Comparison of ENCODE assay signal across 16 cellular contexts in the genomic region with DNA sequence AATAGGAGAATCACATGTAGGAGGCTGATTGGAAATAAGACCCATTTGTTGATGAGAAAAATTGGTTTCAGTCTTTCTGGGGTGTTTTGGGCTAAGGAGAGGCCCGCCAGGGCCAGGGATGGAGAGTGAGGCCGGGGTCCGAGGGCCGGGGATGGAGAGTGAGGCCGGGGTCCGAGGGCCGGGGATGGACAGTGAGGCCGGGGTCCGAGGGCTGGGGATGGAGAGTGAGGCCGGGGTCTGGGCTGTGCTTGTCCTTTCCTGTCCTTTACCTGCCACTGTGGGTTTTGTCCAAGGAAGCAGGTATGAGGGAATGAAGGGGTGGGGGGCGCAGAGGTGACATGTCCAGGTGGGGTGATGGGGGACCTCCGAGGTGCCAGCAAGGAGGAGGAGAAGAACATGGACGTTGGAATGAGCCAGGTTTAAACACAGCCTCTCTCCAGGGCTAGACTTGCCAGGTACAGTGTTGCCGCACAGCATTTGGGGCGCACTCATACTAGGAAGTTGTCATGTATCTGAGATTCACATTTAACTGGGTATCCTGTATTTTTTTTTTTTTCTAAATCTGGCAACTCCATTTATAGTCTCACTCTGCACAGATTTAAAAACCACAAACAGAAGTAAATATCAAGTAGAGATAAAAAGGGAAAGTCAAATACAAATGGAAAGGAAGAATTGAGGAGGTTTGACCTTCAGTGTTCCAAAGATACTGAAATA. TPM values are rescaled to one million over a fixed set of nuclear protein-coding genes. Genes with fewer than 3 reads are reported as not detected.
A peak's percentile ranks its signal among the peaks of the same experiment; 100 is the strongest.
DNase-seq lines count a peak whose midpoint lies in the region; ATAC-seq and TF ChIP-seq lines count a peak whose summit lies in the region.
"Had no signal": no experiment of that assay in that cellular context is flagged by ENCODE, and none has a peak within 500 bp of the region (broad histone marks: within the 10 kb centered on the region; RNA-seq: fewer than 3 reads in every experiment).

No MANE protein-coding gene starts in this region.

- H2BK12ac ChIP-seq in H9 (ENCODE audit: insufficient read length, low read depth, low read length) = no peak overlapping the region

- no TSS peak for BruUV-seq in MCF 10A (replicated peaks; lab: Mats Ljungman, UMichigan)

- H4K20me1 ChIP-seq in H9 (ENCODE audit: control insufficient read depth, insufficient read depth, insufficient read length) = peaks cover 3% of the 10 kb centered on the region

- no CpG with 5 or more reads among the region's 15 CpGs for WGBS in H9 (ENCODE audit: extremely low coverage, insufficient read length, low lambda C conversion rate)

- no peak overlapping the region for H3K9ac ChIP-seq in H9 (ENCODE audit: extremely low read depth, insufficient read length, low read length)

- peak overlapping the region; percentile 27 for H3K4me3 Mint-ChIP-seq in T-helper 1 cell treated with Interleukin-12 subunit alpha and Interleukin-12 subunit beta and Interleukin-4 antibody, amounts not matched to agents 30 μg/mL and 1 μg/mL, for 36 hours
- H3K4me3 Mint-ChIP-seq in H9 (no peak overlapping the region), natural killer cell (peak overlapping the region; percentile 63), MCF 10A (ENCODE audit: unreplicated experiment) (no peak overlapping the region)
- H3K4me3 Mint-ChIP-seq in activated naive CD8-positive, alpha-beta T cell treated with anti-CD3 and anti-CD28 coated beads, Interleukin-2, amount 50 U/mL, for 24 hours = peak overlapping the region; percentile 76
- H3K4me3 Mint-ChIP-seq: GM23338 had no signal

- H3K9me3 ChIP-seq in H9 (ENCODE audit: control insufficient read depth, low read depth, low read length) = no peaks in the 10 kb centered on the region
- H3K9me3 ChIP-seq: neutrophil had no signal

- no peak overlapping the region for H3K18ac ChIP-seq in H9 (ENCODE audit: insufficient read length, low read depth, low read length)

- no peak overlapping the region for H2AK5ac ChIP-seq in H9 (ENCODE audit: insufficient read length, low read length)

- H3K4ac ChIP-seq in H9 (ENCODE audit: low read depth, low read length) = no peak overlapping the region

- no peaks in the 10 kb centered on the region for H3K23me2 ChIP-seq in H9 (ENCODE audit: insufficient read length, low read depth, low read length, poor library complexity, severe bottlenecking)

- H3K4me1 ChIP-seq in H9 (ENCODE audit: insufficient read depth, low read length) = no peaks in the 10 kb centered on the region

- CTCF ChIA-PET in MCF 10A (lab: Yijun Ruan, JAX) = no interaction called here

- no peak overlapping the region for H2BK20ac ChIP-seq in H9 (ENCODE audit: low read depth, low read length, poor library complexity, severe bottlenecking)

- no peaks in the 10 kb centered on the region for H3K9me3 Mint-ChIP-seq in T-helper 1 cell treated with Interleukin-12 subunit alpha and Interleukin-12 subunit beta and Interleukin-4 antibody, amounts not matched to agents 30 μg/mL and 1 μg/mL, for 36 hours
- H3K9me3 Mint-ChIP-seq in H9 = no peaks in the 10 kb centered on the region
- H3K9me3 Mint-ChIP-seq in activated naive CD8-positive, alpha-beta T cell treated with anti-CD3 and anti-CD28 coated beads, Interleukin-2, amount 50 U/mL, for 24 hours = peaks cover 7% of the 10 kb centered on the region
- no peaks in the 10 kb centered on the region for H3K9me3 Mint-ChIP-seq in natural killer cell
- no peaks in the 10 kb centered on the region for H3K9me3 Mint-ChIP-seq in MCF 10A (ENCODE audit: unreplicated experiment)
- H3K9me3 Mint-ChIP-seq: GM23338 had no signal

- peak overlapping the region; percentile 24 for H3K27ac Mint-ChIP-seq in T-helper 1 cell treated with Interleukin-12 subunit alpha and Interleukin-12 subunit beta and Interleukin-4 antibody, amounts not matched to agents 30 μg/mL and 1 μg/mL, for 36 hours
- H3K27ac Mint-ChIP-seq in H9 = peak overlapping the region in 2 of 3 experiments; percentile 56 to 92; a peak in 1 of 7 replicates
- H3K27ac Mint-ChIP-seq in activated naive CD8-positive, alpha-beta T cell treated with anti-CD3 and anti-CD28 coated beads, Interleukin-2, amount 50 U/mL, for 24 hours = peak overlapping the region; percentile 15
- peak overlapping the region; percentile 89 to 92 for H3K27ac Mint-ChIP-seq in natural killer cell
- no peak overlapping the region for H3K27ac Mint-ChIP-seq in MCF 10A (ENCODE audit: low read depth, unreplicated experiment)
- H3K27ac Mint-ChIP-seq: GM23338 had no signal

- peaks cover 61% of the 10 kb centered on the region for H3K27me3 Mint-ChIP-seq in T-helper 1 cell treated with Interleukin-12 subunit alpha and Interleukin-12 subunit beta and Interleukin-4 antibody, amounts not matched to agents 30 μg/mL and 1 μg/mL, for 36 hours (ENCODE audit: low read depth)
- H3K27me3 Mint-ChIP-seq in H9 (ENCODE audit: low read depth) (peaks cover 2% of the 10 kb centered on the region; the same call in 1 of the 2 replicates), natural killer cell (ENCODE audit: low read depth in 2 of 2) (peaks cover 0 to 12% of the 10 kb centered on the region in 2 donors), MCF 10A (ENCODE audit: insufficient read depth, unreplicated experiment) (no peaks in the 10 kb centered on the region)
- H3K27me3 Mint-ChIP-seq in activated naive CD8-positive, alpha-beta T cell treated with anti-CD3 and anti-CD28 coated beads, Interleukin-2, amount 50 U/mL, for 24 hours = peaks cover 15% of the 10 kb centered on the region

- no peak overlapping the region for H2BK15ac ChIP-seq in H9 (ENCODE audit: low read depth, low read length)

- H3K79me1 ChIP-seq in H9 (ENCODE audit: insufficient read depth, low read depth, low read length, poor library complexity, severe bottlenecking) = no peaks in the 10 kb centered on the region

- no peaks in the 10 kb centered on the region for H3K79me2 ChIP-seq in H9 (ENCODE audit: insufficient read depth, low read length)

- H3K27ac ChIP-seq in H9 (ENCODE audit: insufficient read length, low read depth, low read length) = no peak overlapping the region
- H3K27ac ChIP-seq: 22Rv1, neutrophil, RWPE1 had no signal

- H3T11ph ChIP-seq in H9 (ENCODE audit: low read length) = no peak overlapping the region

- H3K4me2 ChIP-seq in H9 (ENCODE audit: insufficient read depth, insufficient read length, low read length) = no peak overlapping the region
- H3K4me2 ChIP-seq: GM23338 had no signal

- intact Hi-C loops in natural killer cell (cut with micrococcal nuclease) (loop anchor here (1.0 to 2.0 kb wide), 2 partner anchors 99 to 254 kb away; no protein-coding TSS in a partner anchor), MCF 10A (cut with micrococcal nuclease) (no loop called here)

- H3K36me3 Mint-ChIP-seq in T-helper 1 cell treated with Interleukin-12 subunit alpha and Interleukin-12 subunit beta and Interleukin-4 antibody, amounts not matched to agents 30 μg/mL and 1 μg/mL, for 36 hours (ENCODE audit: low read depth) = no peaks in the 10 kb centered on the region
- H3K36me3 Mint-ChIP-seq in H9 (ENCODE audit: insufficient read depth in 1 of 3, low read depth in 3 of 3) = no peaks in the 10 kb centered on the region
- H3K36me3 Mint-ChIP-seq in activated naive CD8-positive, alpha-beta T cell treated with anti-CD3 and anti-CD28 coated beads, Interleukin-2, amount 50 U/mL, for 24 hours (ENCODE audit: low read depth) = no peaks in the 10 kb centered on the region
- no peaks in the 10 kb centered on the region for H3K36me3 Mint-ChIP-seq in natural killer cell
- peaks cover 7% of the 10 kb centered on the region for H3K36me3 Mint-ChIP-seq in MCF 10A (ENCODE audit: insufficient read depth, unreplicated experiment)

- no peak overlapping the region for H4K8ac ChIP-seq in H9 (replicated peaks; ENCODE audit: insufficient read length, low read depth, low read length)

- H2BK120ac ChIP-seq in H9 (ENCODE audit: low read depth, low read length, poor library complexity, severe bottlenecking) = no peak overlapping the region

- H4K5ac ChIP-seq in H9 (ENCODE audit: insufficient read length, low read depth, low read length) = no peak overlapping the region

- no peak overlapping the region for H2AFZ ChIP-seq in H9 (ENCODE audit: low read length)
- H2AFZ ChIP-seq: GM23338 had no signal

- H3K4me1 Mint-ChIP-seq in T-helper 1 cell treated with Interleukin-12 subunit alpha and Interleukin-12 subunit beta and Interleukin-4 antibody, amounts not matched to agents 30 μg/mL and 1 μg/mL, for 36 hours (ENCODE audit: low read depth) = peaks cover 27% of the 10 kb centered on the region
- peaks cover 47 to 67% of the 10 kb centered on the region in 2 experiments for H3K4me1 Mint-ChIP-seq in H9
- peaks cover 52% of the 10 kb centered on the region for H3K4me1 Mint-ChIP-seq in activated naive CD8-positive, alpha-beta T cell treated with anti-CD3 and anti-CD28 coated beads, Interleukin-2, amount 50 U/mL, for 24 hours
- H3K4me1 Mint-ChIP-seq in natural killer cell = peaks cover 31 to 33% of the 10 kb centered on the region in 2 donors
- H3K4me1 Mint-ChIP-seq in MCF 10A (ENCODE audit: insufficient read depth, unreplicated experiment) = peaks cover 5% of the 10 kb centered on the region

- H2BK5ac ChIP-seq in H9 (ENCODE audit: insufficient read length, low read length) = no peak overlapping the region

- no peak for TF ChIP-seq CTCF in H9 (conservative IDR thresholded peaks at IDR 0.05)
- no peak for TF ChIP-seq CTCF in natural killer cell (IDR thresholded peaks at IDR 0.05)
- TF ChIP-seq CTCF in MCF 10A (IDR thresholded peaks at IDR 0.05; ENCODE audit: unreplicated experiment) = no peak

- POLR2A ChIA-PET in MCF 10A (lab: Yijun Ruan, JAX) = no interaction called here

- DNase-seq in T-helper 1 cell = no peak
- no peak for DNase-seq in H9
- DNase-seq in activated naive CD8-positive, alpha-beta T cell treated with anti-CD3 and anti-CD28 coated beads, Interleukin-2, amount 50 U/mL, for 24 hours = no peak
- no peak for DNase-seq in natural killer cell
- DNase-seq in NK-92 (lab: John Stamatoyannopoulos, UW; ENCODE audit: unreplicated experiment) = no peak
- no peak for DNase-seq in MCF 10A (ENCODE audit: unreplicated experiment)
- no peak for DNase-seq in stimulated activated CD4-positive, alpha-beta T cell treated with anti-CD3 and anti-CD28 coated beads, Interleukin-4, amount 100 ng/mL, for 1 hour
- DNase-seq: anterior cingulate cortex, GDM1, NCI-H1417 treated with DMSO at 0.1 percent for 48 hours, NCI-H526 treated with DMSO at 0.1 percent for 48 hours had no signal

- no peak overlapping the region for H3K56ac ChIP-seq in H9 (ENCODE audit: insufficient read length, low read depth, low read length)

- H3K23ac ChIP-seq in H9 (ENCODE audit: insufficient read length, low read depth, low read length) = no peak overlapping the region

- no peak overlapping the region for H3K14ac ChIP-seq in H9 (ENCODE audit: insufficient read depth, low read length)

- no peaks in the 10 kb centered on the region for H3K27me3 ChIP-seq in H9 (ENCODE audit: insufficient read depth, low read length)

- no peak for ATAC-seq in activated naive CD8-positive, alpha-beta T cell treated with anti-CD3 and anti-CD28 coated beads, Interleukin-2, amount 50 U/mL, for 24 hours
- no peak for ATAC-seq in natural killer cell
- ATAC-seq: GM23338 had no signal

- H4K91ac ChIP-seq in H9 (ENCODE audit: insufficient read length, low read depth, low read length) = no peak overlapping the region

RNA-seq across cellular contexts. Expression of a gene that starts 8.8 kb away (rescaled TPM):
- total RNA-seq in H9 (2021) = 14.0 and 16.9 TPM in 2 replicates
- 10 to 100 TPM; 10.5 to 12.3 (median 10.6) TPM for total RNA-seq in natural killer cell
- 28.3 and 36.0 TPM in 2 replicates for total RNA-seq in MCF 10A (2022)

RNA-seq across cellular contexts. Expression of a gene that starts 52.6 kb away (rescaled TPM):
- 0.83 and 0.86 TPM in 2 replicates for total RNA-seq in H9 (2021)
- total RNA-seq in natural killer cell = 1 to 10 TPM in 2 of 3 donors, under 1 TPM in 1; 0.54 to 2.2 (median 1.8) TPM
- 0.37 and 0.66 TPM in 2 replicates for total RNA-seq in MCF 10A (2022)

Comparison
In these comparisons a context has a peak if more than half of its experiments do, and no peak if none do; other contexts are left out.
1. H3K4me3 Mint-ChIP-seq: peak in T-helper 1 cell treated with Interleukin-12 subunit alpha and Interleukin-12 subunit beta and Interleukin-4 antibody, amounts not matched to agents 30 μg/mL and 1 μg/mL, for 36 hours (single experiment), activated naive CD8-positive, alpha-beta T cell treated with anti-CD3 and anti-CD28 coated beads, Interleukin-2, amount 50 U/mL, for 24 hours (single experiment) and natural killer cell (single experiment); none in H9 (0 of 2) and MCF 10A (single experiment).